In the genomic region with DNA sequence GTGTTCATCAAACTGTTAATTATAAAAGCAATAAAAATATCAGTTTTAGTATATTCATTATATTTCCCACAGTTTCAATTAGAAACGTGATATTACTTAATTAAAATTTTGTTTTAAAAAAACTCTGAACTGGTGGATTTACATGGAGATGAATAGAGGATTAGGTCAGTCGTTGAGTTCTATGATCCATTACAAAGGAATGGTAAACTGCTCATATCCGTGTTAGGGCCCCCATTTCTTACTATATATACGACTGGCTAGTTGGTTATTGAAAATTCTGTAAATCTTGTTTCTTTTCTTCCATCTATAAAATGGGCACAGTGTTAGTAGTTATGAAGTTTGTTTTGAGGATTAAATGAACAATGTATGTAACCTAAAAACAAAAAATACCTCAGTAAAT, we compare ENCODE assay signal across 1 cellular context.
TF ChIP-seq lines count a peak whose summit lies in the region.

No MANE protein-coding gene starts in this region.

TF ChIP-seq in IMR-90, 13 proteins besides CTCF, POLR2A, EP300 and RAD21:
- TF ChIP-seq RCOR1 (IDR thresholded peaks at IDR 0.05; ENCODE audit: insufficient replicate concordance, low read length) = no peak
- no peak for TF ChIP-seq MAFK (IDR thresholded peaks at IDR 0.05; ENCODE audit: low read depth, low read length)
- TF ChIP-seq, protein P1, sequence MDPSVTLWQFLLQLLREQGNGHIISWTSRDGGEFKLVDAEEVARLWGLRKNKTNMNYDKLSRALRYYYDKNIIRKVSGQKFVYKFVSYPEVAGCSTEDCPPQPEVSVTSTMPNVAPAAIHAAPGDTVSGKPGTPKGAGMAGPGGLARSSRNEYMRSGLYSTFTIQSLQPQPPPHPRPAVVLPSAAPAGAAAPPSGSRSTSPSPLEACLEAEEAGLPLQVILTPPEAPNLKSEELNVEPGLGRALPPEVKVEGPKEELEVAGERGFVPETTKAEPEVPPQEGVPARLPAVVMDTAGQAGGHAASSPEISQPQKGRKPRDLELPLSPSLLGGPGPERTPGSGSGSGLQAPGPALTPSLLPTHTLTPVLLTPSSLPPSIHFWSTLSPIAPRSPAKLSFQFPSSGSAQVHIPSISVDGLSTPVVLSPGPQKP (IDR thresholded peaks at IDR 0.05; ENCODE audit: borderline replicate concordance, low read depth, low read length) = no peak
- no peak for TF ChIP-seq MAZ (IDR thresholded peaks at IDR 0.05; ENCODE audit: borderline replicate concordance, low read depth, low read length)
- TF ChIP-seq SMC3 (IDR thresholded peaks at IDR 0.05; ENCODE audit: low read depth, low read length) = no peak
- TF ChIP-seq CEBPB (IDR thresholded peaks at IDR 0.05; ENCODE audit: low read depth, low read length) = no peak
- TF ChIP-seq RFX5 (IDR thresholded peaks at IDR 0.05; ENCODE audit: low read depth, low read length) = no peak
- TF ChIP-seq, protein P2, sequence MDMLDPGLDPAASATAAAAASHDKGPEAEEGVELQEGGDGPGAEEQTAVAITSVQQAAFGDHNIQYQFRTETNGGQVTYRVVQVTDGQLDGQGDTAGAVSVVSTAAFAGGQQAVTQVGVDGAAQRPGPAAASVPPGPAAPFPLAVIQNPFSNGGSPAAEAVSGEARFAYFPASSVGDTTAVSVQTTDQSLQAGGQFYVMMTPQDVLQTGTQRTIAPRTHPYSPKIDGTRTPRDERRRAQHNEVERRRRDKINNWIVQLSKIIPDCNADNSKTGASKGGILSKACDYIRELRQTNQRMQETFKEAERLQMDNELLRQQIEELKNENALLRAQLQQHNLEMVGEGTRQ (IDR thresholded peaks at IDR 0.05; ENCODE audit: low read depth, low read length) = no peak
- no peak for TF ChIP-seq BHLHE40 (IDR thresholded peaks at IDR 0.05; ENCODE audit: low read depth, low read length)
- TF ChIP-seq FOS (IDR thresholded peaks at IDR 0.05; ENCODE audit: low read depth, low read length) = no peak
- no peak for TF ChIP-seq MXI1 (IDR thresholded peaks at IDR 0.05; ENCODE audit: borderline replicate concordance, low read depth, low read length)
- TF ChIP-seq NFE2L2 (IDR thresholded peaks at IDR 0.05; ENCODE audit: low read depth, low read length) = no peak
- no peak for TF ChIP-seq CHD1 (IDR thresholded peaks at IDR 0.05; ENCODE audit: low read depth, low read length)
